In the genomic region with DNA sequence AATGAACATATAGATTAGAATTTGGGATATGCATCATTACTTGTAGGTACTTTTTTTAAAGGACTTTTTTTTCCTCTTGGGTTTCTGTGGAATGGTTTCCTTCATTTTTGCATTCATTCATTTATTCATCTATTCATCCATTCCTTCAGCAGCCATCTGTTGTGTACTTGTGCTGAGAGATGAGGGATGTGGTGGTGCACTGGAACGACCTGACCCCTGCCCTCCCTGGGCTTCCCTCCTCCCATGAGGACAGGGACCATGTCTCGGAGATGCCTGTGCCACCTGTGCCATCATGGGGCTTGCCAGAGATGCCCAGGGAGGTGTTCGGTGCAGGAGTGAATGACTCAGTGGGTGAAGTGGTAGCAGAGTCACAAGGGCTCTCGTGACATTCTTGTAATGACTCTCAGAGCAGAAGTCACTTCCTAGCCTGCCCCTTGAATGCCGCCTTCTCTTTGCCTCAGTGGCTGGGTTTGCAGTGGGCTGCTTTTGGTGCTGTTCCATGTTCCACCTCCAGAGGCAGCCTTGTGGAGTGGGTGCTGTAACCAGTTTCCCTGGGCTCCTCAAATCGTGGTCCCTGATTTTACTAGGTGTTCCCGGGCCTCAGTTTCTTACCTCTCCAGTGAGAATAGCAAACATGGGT, we compare ENCODE assay signal across 8 cellular contexts. TPM values are rescaled to one million over a fixed set of nuclear protein-coding genes. Genes with fewer than 3 reads are reported as not detected.
DNase-seq lines count a peak whose midpoint lies in the region; ATAC-seq and TF ChIP-seq lines count a peak whose summit lies in the region.

No MANE protein-coding gene starts in this region.

- peaks cover 44% of the 10 kb centered on the region for H3K36me3 ChIP-seq in lower lobe of right lung

- peak; percentile 46 for TF ChIP-seq CTCF in lower lobe of right lung (IDR thresholded peaks at IDR 0.05)

- ATAC-seq in GM18868 (IDR thresholded peaks at IDR 0.05; ENCODE audit: unreplicated experiment) (peak; percentile 77), HG03469 (IDR thresholded peaks at IDR 0.05; ENCODE audit: unreplicated experiment) (peak; percentile 51), lower lobe of right lung (peak; percentile 86 to 88), GM19035 (IDR thresholded peaks at IDR 0.05; ENCODE audit: unreplicated experiment) (no peak)

- DNase-seq in activated CD8-positive, alpha-beta memory T cell treated with anti-CD3 and anti-CD28 coated beads, Interleukin-2, amount 50 U/mL, for 4 hours, result peak; percentile 39
- peak; percentile 51 for DNase-seq in lower lobe of right lung
- DNase-seq in middle frontal gyrus (ENCODE audit: extremely low spot score, low spot score), result no peak
- DNase-seq in H4 (ENCODE audit: low spot score), result no peak
- DNase-seq in NCI-H1694 (lab: John Stamatoyannopoulos, UW), result no peak

- no peaks in the 10 kb centered on the region for H3K9me3 ChIP-seq in lower lobe of right lung

- no peak overlapping the region for H3K27ac ChIP-seq in lower lobe of right lung

- no peaks in the 10 kb centered on the region for H3K4me1 ChIP-seq in lower lobe of right lung

- H3K27me3 ChIP-seq in lower lobe of right lung (ENCODE audit: low read depth), result no peaks in the 10 kb centered on the region

- intact Hi-C loops in lower lobe of right lung (cut with DNase I), result no loop called here

- no peak overlapping the region for H3K4me3 ChIP-seq in lower lobe of right lung

RNA-seq across cellular contexts. Expression of a gene that starts 43.9 kb away (rescaled TPM):
- total RNA-seq in lower lobe of right lung, result 34.6 TPM
- total RNA-seq in H4 (2014; rRNA removed; shearing (Covaris generic)), result 4.5 and 7.2 TPM in 2 replicates

RNA-seq across cellular contexts. Expression of a gene that starts 46.0 kb away (rescaled TPM):
- 29.9 TPM for total RNA-seq in lower lobe of right lung
- 39.9 and 42.0 TPM in 2 replicates for total RNA-seq in H4 (2014; rRNA removed; shearing (Covaris generic))

Comparison
In these comparisons a context has a peak if more than half of its experiments do, and no peak if none do; other contexts are left out.
1. DNase-seq: peak in activated CD8-positive, alpha-beta memory T cell treated with anti-CD3 and anti-CD28 coated beads, Interleukin-2, amount 50 U/mL, for 4 hours (single experiment) and lower lobe of right lung (single experiment); none in middle frontal gyrus (single experiment), H4 (single experiment) and NCI-H1694 (single experiment).